In the genomic region with DNA sequence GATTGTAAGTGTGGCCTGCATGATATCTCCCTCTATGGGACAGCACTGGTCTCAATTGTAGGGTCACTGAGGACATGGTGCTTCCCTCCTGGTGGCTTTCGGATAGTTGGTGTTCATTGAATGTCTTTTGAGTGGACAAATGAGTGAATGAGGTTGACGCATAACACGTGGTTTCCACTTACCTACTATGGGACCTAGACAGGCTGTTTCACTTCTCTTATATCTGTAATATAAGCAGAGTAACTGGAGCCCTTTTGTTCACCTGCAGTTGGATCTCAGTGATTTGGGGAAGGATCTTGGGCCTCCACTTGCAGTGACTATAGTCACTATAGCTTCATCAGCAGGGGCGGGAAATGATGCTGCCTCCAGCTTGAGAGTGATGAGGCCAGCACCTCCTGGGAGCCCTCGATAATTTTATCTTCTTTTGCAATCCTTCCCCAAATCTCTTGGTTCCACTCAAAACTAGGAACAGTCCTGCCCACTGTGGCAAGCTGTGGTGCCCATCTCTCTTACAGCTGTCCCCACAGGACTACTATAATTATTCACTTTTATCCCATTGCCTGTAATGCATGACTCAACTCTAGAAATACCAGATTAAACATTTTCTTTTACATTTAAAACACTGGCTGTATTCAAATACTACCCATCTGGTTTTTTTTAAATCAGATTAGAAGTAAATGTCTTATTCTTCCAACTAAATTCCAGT, we compare ENCODE assay signal across 8 cellular contexts.
DNase-seq lines count a peak whose midpoint lies in the region; ATAC-seq and TF ChIP-seq lines count a peak whose summit lies in the region.

No MANE protein-coding gene starts in this region.

- peaks cover 54% of the 10 kb centered on the region for H3K4me1 Mint-ChIP-seq in activated T-helper 17 cell treated with anti-CD3 and anti-CD28 coated beads, Interleukin-2, amount 50 U/mL, for 72 hours

- H3K27me3 Mint-ChIP-seq in activated T-helper 17 cell treated with anti-CD3 and anti-CD28 coated beads, Interleukin-2, amount 50 U/mL, for 72 hours = no peaks in the 10 kb centered on the region

- H3K27ac ChIP-seq in uterus = no peak overlapping the region

- H3K4me3 Mint-ChIP-seq in activated T-helper 17 cell treated with anti-CD3 and anti-CD28 coated beads, Interleukin-2, amount 50 U/mL, for 72 hours = peak overlapping the region; percentile 61

- H3K36me3 ChIP-seq in BE2C = no peaks in the 10 kb centered on the region; the same call in 1 of the 2 replicates
- no peaks in the 10 kb centered on the region for H3K36me3 ChIP-seq in uterus

- peak; percentile 10; the same call in 1 of the 2 replicates for TF ChIP-seq CTCF in BE2C (IDR thresholded peaks at IDR 0.05; ENCODE audit: low read depth, low read length)
- TF ChIP-seq CTCF in uterus (IDR thresholded peaks at IDR 0.05) = no peak

- peak overlapping the region; percentile 84 for H3K27ac Mint-ChIP-seq in activated T-helper 17 cell treated with anti-CD3 and anti-CD28 coated beads, Interleukin-2, amount 50 U/mL, for 72 hours

- H3K4me1 ChIP-seq in BE2C (no peaks in the 10 kb centered on the region; the same call in none of the 2 replicates), uterus (no peaks in the 10 kb centered on the region)

- intact Hi-C loops in uterus (cut with DNase I; ENCODE audit: low total_unique reads) = no loop called here

- peaks cover 4% of the 10 kb centered on the region for H3K9me3 Mint-ChIP-seq in activated T-helper 17 cell treated with anti-CD3 and anti-CD28 coated beads, Interleukin-2, amount 50 U/mL, for 72 hours

- no peaks in the 10 kb centered on the region for H3K9me3 ChIP-seq in BE2C
- H3K9me3 ChIP-seq in uterus = no peaks in the 10 kb centered on the region

- ATAC-seq in GM18870 (IDR thresholded peaks at IDR 0.05; ENCODE audit: unreplicated experiment) (peak; percentile 58), HG02938 (IDR thresholded peaks at IDR 0.05; ENCODE audit: unreplicated experiment) (peak; percentile 67)
- ATAC-seq in activated T-helper 17 cell treated with anti-CD3 and anti-CD28 coated beads, Interleukin-2, amount 50 U/mL, for 72 hours (replicated peaks) = peak; percentile 33

- peaks cover 23% of the 10 kb centered on the region for H3K36me3 Mint-ChIP-seq in activated T-helper 17 cell treated with anti-CD3 and anti-CD28 coated beads, Interleukin-2, amount 50 U/mL, for 72 hours (ENCODE audit: low read depth)

- H3K4me3 ChIP-seq in BE2C (ENCODE audit: low read depth, low read length) = no peak overlapping the region
- H3K4me3 ChIP-seq in uterus = no peak overlapping the region

- DNase-seq in BE2C (no peak), NOMO-1 treated with dmso at 0.1 percent for 144 hours (lab: John Stamatoyannopoulos, UW; ENCODE audit: unreplicated experiment) (no peak), uterus (no peak), SHP77 (lab: John Stamatoyannopoulos, UW) (no peak), NCI-H1436 (lab: John Stamatoyannopoulos, UW) (no peak)

- no peaks in the 10 kb centered on the region for H3K27me3 ChIP-seq in BE2C
- no peaks in the 10 kb centered on the region for H3K27me3 ChIP-seq in uterus

- no peak for TF ChIP-seq POLR2A in uterus (IDR thresholded peaks at IDR 0.05)
